Comparison of ENCODE assay signal across 12 cellular contexts in the genomic region with DNA sequence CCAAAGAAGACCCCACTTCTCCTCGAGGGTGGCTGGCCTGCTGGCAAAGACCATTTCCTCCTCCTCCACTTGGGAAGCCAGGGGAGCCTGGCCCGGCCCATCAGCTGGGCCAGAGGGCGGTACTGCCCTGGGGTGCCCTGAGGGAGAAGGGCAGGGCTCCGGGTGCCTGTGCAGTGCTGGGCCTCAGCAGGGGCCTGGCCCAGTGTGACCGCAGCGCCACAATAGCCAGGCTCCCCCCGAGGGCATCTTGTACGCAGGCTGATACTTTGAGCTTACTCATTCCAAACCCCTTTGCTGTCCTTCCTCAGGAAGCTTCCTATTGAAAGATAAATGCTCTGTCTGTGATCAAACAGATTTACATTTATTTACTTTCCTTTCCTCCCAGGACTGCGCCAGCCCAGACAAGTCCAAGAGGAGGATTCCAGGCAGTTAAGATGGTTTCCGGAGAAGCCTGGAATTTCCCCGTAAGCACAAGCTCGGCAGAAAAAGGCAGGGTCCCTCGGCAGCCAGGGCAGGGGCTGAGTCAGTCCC.
DNase-seq lines count a peak whose midpoint lies in the region; ATAC-seq and TF ChIP-seq lines count a peak whose summit lies in the region.
"Had no signal": no experiment of that assay in that cellular context is flagged by ENCODE, and none has a peak within 500 bp of the region (broad histone marks: within the 10 kb centered on the region; RNA-seq: fewer than 3 reads in every experiment).

No MANE protein-coding gene starts in this region.

- ATAC-seq in HG03139 (IDR thresholded peaks at IDR 0.05; ENCODE audit: unreplicated experiment) = no peak
- no peak for ATAC-seq in GM21717 (IDR thresholded peaks at IDR 0.05; ENCODE audit: unreplicated experiment)

- H3K23me2 ChIP-seq in H9 (ENCODE audit: insufficient read length, low read depth, low read length, poor library complexity, severe bottlenecking) = no peaks in the 10 kb centered on the region

- H3K9ac ChIP-seq in H9 (ENCODE audit: extremely low read depth, insufficient read length, low read length) = no peak overlapping the region
- H3K9ac ChIP-seq: BLaER1 treated with 17β-estradiol and CSF1 and Interleukin-3, amounts not matched to agents 10 nM and 100 nM had no signal

- H3K9me3 Mint-ChIP-seq in H9 = no peaks in the 10 kb centered on the region; a peak in 1 of 5 replicates
- H3K9me3 Mint-ChIP-seq: activated naive CD4-positive, alpha-beta T cell treated with anti-CD3 and anti-CD28 coated beads, Interleukin-2, amount 10 ng/mL, durations not matched to agents 7 days and 5 days; naive B cell had no signal

- no peak overlapping the region for H4K5ac ChIP-seq in H9 (ENCODE audit: insufficient read length, low read depth, low read length)

- no peak overlapping the region for H3K56ac ChIP-seq in H9 (ENCODE audit: insufficient read length, low read depth, low read length)

- H2BK5ac ChIP-seq in H9 (ENCODE audit: insufficient read length, low read length) = no peak overlapping the region

- no peak overlapping the region for H3T11ph ChIP-seq in H9 (ENCODE audit: low read length)

- H2BK12ac ChIP-seq in H9 (ENCODE audit: insufficient read length, low read depth, low read length) = no peak overlapping the region

- H3K4me3 ChIP-seq in epithelial cell of esophagus (ENCODE audit: low read length) (no peak overlapping the region), osteoblast (ENCODE audit: insufficient read depth, low read length) (no peak overlapping the region)
- H3K4me3 ChIP-seq: BLaER1 treated with 17β-estradiol and CSF1 and Interleukin-3, amounts not matched to agents 10 nM and 100 nM had no signal

- H3K79me2 ChIP-seq in osteoblast (ENCODE audit: insufficient read depth, low read length) (no peaks in the 10 kb centered on the region), H9 (ENCODE audit: insufficient read depth, low read length) (no peaks in the 10 kb centered on the region)

- no peak overlapping the region for H2BK15ac ChIP-seq in H9 (ENCODE audit: low read depth, low read length)

- no CpG with 5 or more reads among the region's 13 CpGs for WGBS in H9 (ENCODE audit: extremely low coverage, insufficient read length, low lambda C conversion rate)

- no peaks in the 10 kb centered on the region for H4K20me1 ChIP-seq in osteoblast (ENCODE audit: insufficient read depth, low read length)
- H4K20me1 ChIP-seq in H9 (ENCODE audit: control insufficient read depth, insufficient read depth, insufficient read length) = no peaks in the 10 kb centered on the region
- H4K20me1 ChIP-seq: BLaER1 treated with 17β-estradiol and CSF1 and Interleukin-3, amounts not matched to agents 10 nM and 100 nM had no signal

- no peaks in the 10 kb centered on the region for H3K36me3 Mint-ChIP-seq in H9 (ENCODE audit: insufficient read depth in 1 of 3, low read depth in 3 of 3)
- H3K36me3 Mint-ChIP-seq: activated naive CD4-positive, alpha-beta T cell treated with anti-CD3 and anti-CD28 coated beads, Interleukin-2, amount 10 ng/mL, durations not matched to agents 7 days and 5 days; naive B cell had no signal

- TF ChIP-seq CTCF in epithelial cell of esophagus (IDR thresholded peaks at IDR 0.05; ENCODE audit: insufficient read depth, low read depth, low read length, missing control alignments) = no peak
- TF ChIP-seq CTCF in osteoblast (IDR thresholded peaks at IDR 0.05; ENCODE audit: extremely low read depth, low read depth, low read length) = no peak
- TF ChIP-seq CTCF in H9 (conservative IDR thresholded peaks at IDR 0.05) = no peak

- H2BK20ac ChIP-seq in H9 (ENCODE audit: low read depth, low read length, poor library complexity, severe bottlenecking) = no peak overlapping the region

- H3K18ac ChIP-seq in H9 (ENCODE audit: insufficient read length, low read depth, low read length) = no peak overlapping the region

- no peaks in the 10 kb centered on the region for H3K79me1 ChIP-seq in H9 (ENCODE audit: insufficient read depth, low read depth, low read length, poor library complexity, severe bottlenecking)

- no peak overlapping the region for H3K4me3 Mint-ChIP-seq in H9
- H3K4me3 Mint-ChIP-seq: activated naive CD4-positive, alpha-beta T cell treated with anti-CD3 and anti-CD28 coated beads, Interleukin-2, amount 10 ng/mL, durations not matched to agents 7 days and 5 days had no signal

- H3K4me1 ChIP-seq in osteoblast (ENCODE audit: insufficient read depth, low read length) (no peaks in the 10 kb centered on the region), H9 (ENCODE audit: insufficient read depth, low read length) (0 out of 2 replicates have a peak, but pooled peaks cover 5% of the 10 kb centered on the region)

- H3K9me3 ChIP-seq in osteoblast (ENCODE audit: low read depth, low read length) (no peaks in the 10 kb centered on the region), H9 (ENCODE audit: control insufficient read depth, low read depth, low read length) (no peaks in the 10 kb centered on the region)
- H3K9me3 ChIP-seq: BLaER1 treated with 17β-estradiol and CSF1 and Interleukin-3, amounts not matched to agents 10 nM and 100 nM had no signal

- H3K27ac ChIP-seq in osteoblast (ENCODE audit: low read depth, low read length) = no peak overlapping the region
- no peak overlapping the region for H3K27ac ChIP-seq in H9 (ENCODE audit: insufficient read length, low read depth, low read length)
- H3K27ac ChIP-seq: BLaER1 treated with 17β-estradiol and CSF1 and Interleukin-3, amounts not matched to agents 10 nM and 100 nM had no signal

- no peak overlapping the region for H4K91ac ChIP-seq in H9 (ENCODE audit: insufficient read length, low read depth, low read length)

- H3K27me3 ChIP-seq in osteoblast (ENCODE audit: insufficient read depth, low read length) = peaks cover 3% of the 10 kb centered on the region
- no peaks in the 10 kb centered on the region for H3K27me3 ChIP-seq in H9 (ENCODE audit: insufficient read depth, low read length)
- H3K27me3 ChIP-seq: BLaER1 treated with 17β-estradiol and CSF1 and Interleukin-3, amounts not matched to agents 10 nM and 100 nM had no signal

- DNase-seq in COLO829 (ENCODE audit: low spot score) = peak; percentile 65
- DNase-seq in NCI-H345 treated with DMSO at 0.1 percent for 48 hours (lab: John Stamatoyannopoulos, UW; ENCODE audit: unreplicated experiment) = peak; percentile 17
- peak; percentile 94 for DNase-seq in epithelial cell of esophagus (ENCODE audit: low read depth)
- DNase-seq in osteoblast (ENCODE audit: insufficient read length, low spot score, missing footprints) = peak; percentile 38
- DNase-seq in H9 = no peak
- DNase-seq in AG08396 (ENCODE audit: low spot score) = no peak
- DNase-seq: activated naive CD4-positive, alpha-beta T cell treated with anti-CD3 and anti-CD28 coated beads, Interleukin-2, amount 10 ng/mL, durations not matched to agents 7 days and 5 days; naive B cell; NCI-H2171 treated with DMSO at 0.1 percent for 48 hours had no signal

- H4K8ac ChIP-seq in H9 (replicated peaks; ENCODE audit: insufficient read length, low read depth, low read length) = no peak overlapping the region

- H3K27me3 Mint-ChIP-seq in H9 (ENCODE audit: low read depth) = peaks cover 10% of the 10 kb centered on the region

- H3K23ac ChIP-seq in H9 (ENCODE audit: insufficient read length, low read depth, low read length) = no peak overlapping the region

- H3K14ac ChIP-seq in H9 (ENCODE audit: insufficient read depth, low read length) = no peak overlapping the region

- peaks cover 30 to 38% of the 10 kb centered on the region in 2 experiments for H3K4me1 Mint-ChIP-seq in H9
- H3K4me1 Mint-ChIP-seq: activated naive CD4-positive, alpha-beta T cell treated with anti-CD3 and anti-CD28 coated beads, Interleukin-2, amount 10 ng/mL, durations not matched to agents 7 days and 5 days had no signal

- no peaks in the 10 kb centered on the region for H3K36me3 ChIP-seq in osteoblast (ENCODE audit: insufficient read depth, low read length)
- H3K36me3 ChIP-seq: BLaER1 treated with 17β-estradiol and CSF1 and Interleukin-3, amounts not matched to agents 10 nM and 100 nM had no signal

- H3K4me2 ChIP-seq in osteoblast (ENCODE audit: insufficient read depth, low read length) (no peak overlapping the region), H9 (ENCODE audit: insufficient read depth, insufficient read length, low read length) (no peak overlapping the region)
- H3K4me2 ChIP-seq: BLaER1 treated with 17β-estradiol and CSF1 and Interleukin-3, amounts not matched to agents 10 nM and 100 nM had no signal

- H3K4ac ChIP-seq in H9 (ENCODE audit: low read depth, low read length) = no peak overlapping the region

- no peak overlapping the region for H3K27ac Mint-ChIP-seq in H9
- H3K27ac Mint-ChIP-seq: activated naive CD4-positive, alpha-beta T cell treated with anti-CD3 and anti-CD28 coated beads, Interleukin-2, amount 10 ng/mL, durations not matched to agents 7 days and 5 days had no signal

- no peak overlapping the region for H2BK120ac ChIP-seq in H9 (ENCODE audit: low read depth, low read length, poor library complexity, severe bottlenecking)

- H2AFZ ChIP-seq in osteoblast (ENCODE audit: low read length) (peak overlapping the region; percentile 35), H9 (ENCODE audit: low read length) (no peak overlapping the region)

- no peak overlapping the region for H2AK5ac ChIP-seq in H9 (ENCODE audit: insufficient read length, low read length)

Comparison
In these comparisons a context has a peak if more than half of its experiments do, and no peak if none do; other contexts are left out.
1. DNase-seq: peak in COLO829 (single experiment), NCI-H345 treated with DMSO at 0.1 percent for 48 hours (single experiment), epithelial cell of esophagus (single experiment) and osteoblast (single experiment); none in H9 (single experiment) and AG08396 (single experiment).